25 cellular contexts compared by ENCODE assay signal in the genomic region with DNA sequence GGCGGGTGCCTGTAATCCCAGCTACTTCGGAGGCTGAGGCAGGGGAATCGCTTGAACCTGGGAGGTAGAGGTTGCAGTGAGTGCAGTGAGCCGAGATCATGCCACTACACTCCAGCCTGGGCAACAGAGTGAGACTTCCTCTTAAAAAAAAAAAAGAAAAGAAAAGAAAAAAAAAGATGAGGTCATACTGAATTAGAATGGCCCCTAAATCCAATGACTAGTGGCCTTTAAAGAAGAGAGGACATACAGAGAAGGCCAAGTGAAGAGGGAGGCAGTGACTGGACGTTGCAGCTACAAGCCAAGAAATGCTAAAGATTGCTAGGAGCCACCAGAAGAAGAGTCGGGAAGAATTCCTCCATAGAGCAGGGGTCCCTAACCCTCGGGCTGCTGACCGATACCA.
DNase-seq lines count a peak whose midpoint lies in the region; ATAC-seq, FAIRE-seq and TF ChIP-seq lines count a peak whose summit lies in the region.
"Had no signal": no experiment of that assay in that cellular context is flagged by ENCODE, and none has a peak within 500 bp of the region (broad histone marks: within the 10 kb centered on the region; RNA-seq: fewer than 3 reads in every experiment).

No MANE protein-coding gene starts in this region.

- no peaks in the 10 kb centered on the region for H3K36me3 Mint-ChIP-seq in Caco-2 (ENCODE audit: insufficient read depth, unreplicated experiment)
- H3K36me3 Mint-ChIP-seq: CD14-positive monocyte; CD4-positive, alpha-beta memory T cell; CD8-positive, alpha-beta memory T cell had no signal

- H3K23me2 ChIP-seq in H1 (ENCODE audit: low read depth, low read length), result no peaks in the 10 kb centered on the region

- no peak overlapping the region for H2BK20ac ChIP-seq in H1 (ENCODE audit: low read length)

- POLR2A ChIA-PET in HepG2 (lab: Yijun Ruan, JAX) (no interaction called here), H1 (lab: Charles Lee; ENCODE audit: partially characterized antibody) (no interaction called here), Caco-2 (lab: Charles Lee) (no interaction called here)

- no peak for DNase-seq in HepG2 (ENCODE audit: low spot score)
- DNase-seq in right lobe of liver, result no peak
- DNase-seq in H1 (ENCODE audit: low read depth in 1 of 2, low spot score in 2 of 2), result no peak
- DNase-seq in neuronal stem cell (ENCODE audit: low spot score), result no peak
- DNase-seq in esophagus squamous epithelium (lab: John Stamatoyannopoulos, UW), result no peak
- no peak for DNase-seq in Caco-2
- DNase-seq: 8988T; ACHN; BE2C; C1 segment of cervical spinal cord; Calu3; CD4-positive, alpha-beta memory T cell; CD4-positive, CD25-positive, alpha-beta regulatory T cell; CD8-positive, alpha-beta memory T cell; COR-L47; DMS79 treated with DMSO at 0.1 percent for 48 hours; GF-D8 had no signal

- no peak overlapping the region for H3K56ac ChIP-seq in H1 (replicated peaks; ENCODE audit: insufficient read length, low read depth, low read length)

- H2BK5ac ChIP-seq in H1 (ENCODE audit: low read depth, low read length), result no peak overlapping the region
- no peak overlapping the region for H2BK5ac ChIP-seq in neuronal stem cell (ENCODE audit: low read length)

- FAIRE-seq in HepG2 (lab: Jason Lieb, UNC), result no peak
- no peak for FAIRE-seq in H1 (lab: Jason Lieb, UNC)
- FAIRE-seq: A204.1, D721Med, G401.6, GM12891, GM19239 had no signal

- H3K4me1 ChIP-seq in HepG2 (ENCODE audit: insufficient read depth, low read length) (peaks cover 10% of the 10 kb centered on the region), right lobe of liver (peaks cover 0 to 11% (median 0%) of the 10 kb centered on the region in 4 donors), H1 (replicated peaks in 1 of 4; ENCODE audit: control insufficient read depth in 3 of 4, insufficient read depth in 4 of 4, low read length in 3 of 4) (peaks cover 0 to 7% (median under 1%) of the 10 kb centered on the region in 4 experiments; a peak in 2 of 7 replicates), neuronal stem cell (ENCODE audit: control insufficient read depth in 2 of 2, insufficient read depth in 1 of 2, low read depth in 1 of 2, low read length in 2 of 2) (peaks cover 5 to 8% of the 10 kb centered on the region in 2 donors), esophagus squamous epithelium (peaks cover 0 to 11% (median 0%) of the 10 kb centered on the region in 3 donors), Caco-2 (no peaks in the 10 kb centered on the region)
- H3K4me1 ChIP-seq: BE2C had no signal

- H3K4me1 Mint-ChIP-seq in Caco-2 (ENCODE audit: low read depth, unreplicated experiment), result peaks cover 6% of the 10 kb centered on the region
- H3K4me1 Mint-ChIP-seq: CD14-positive monocyte; CD4-positive, CD25-positive, alpha-beta regulatory T cell; CD8-positive, alpha-beta memory T cell had no signal

- TF ChIP-seq RAD21 in HepG2 (CRISPR knock-in tag; IDR thresholded peaks at IDR 0.05) (no peak), H1 (IDR thresholded peaks at IDR 0.05 in 1 of 2, conservative IDR thresholded peaks at IDR 0.05 in 1 of 2; ENCODE audit: low read depth in 2 of 2, low read length in 2 of 2) (no peak)

- in situ Hi-C loops in HepG2 (cut with HindIII; ENCODE audit: extremely low pct_ligation_motif_present, low pct_unique_long_range_greater_than_20kb), result no loop called here

- H3K18ac ChIP-seq in H1 (ENCODE audit: extremely low read depth, low read length) (no peak overlapping the region), neuronal stem cell (ENCODE audit: low read length) (peak overlapping the region; percentile 28)

- H2BK15ac ChIP-seq in H1 (ENCODE audit: low read length), result no peak overlapping the region
- H2BK15ac ChIP-seq in neuronal stem cell (ENCODE audit: low read length), result no peak overlapping the region

- no peak overlapping the region for H4K5ac ChIP-seq in H1 (ENCODE audit: insufficient read length, low read depth, low read length)

- no peak overlapping the region for H2AFZ ChIP-seq in HepG2 (ENCODE audit: low read length)
- H2AFZ ChIP-seq in H1 (ENCODE audit: low read length), result no peak overlapping the region
- H2AFZ ChIP-seq in neuronal stem cell (ENCODE audit: low read length), result no peak overlapping the region

- H3K14ac ChIP-seq in H1 (ENCODE audit: insufficient read length) (no peak overlapping the region), neuronal stem cell (ENCODE audit: low read length) (no peak overlapping the region)

- TF ChIP-seq POLR2A in HepG2 (IDR thresholded peaks at IDR 0.05; ENCODE audit: insufficient read depth in 1 of 2, low read depth in 2 of 2, low read length in 2 of 2) (no peak), right lobe of liver (IDR thresholded peaks at IDR 0.05) (no peak), H1 (IDR thresholded peaks at IDR 0.05; ENCODE audit: control extremely low read depth in 1 of 2, low read depth in 2 of 2, low read length in 2 of 2) (no peak), esophagus squamous epithelium (IDR thresholded peaks at IDR 0.05) (no peak)

- TF ChIP-seq CTCF in HepG2 (CRISPR knock-in tag; IDR thresholded peaks at IDR 0.05), result no peak
- TF ChIP-seq CTCF in right lobe of liver (IDR thresholded peaks at IDR 0.05), result no peak
- no peak for TF ChIP-seq CTCF in H1 (IDR thresholded peaks at IDR 0.05; ENCODE audit: control extremely low read depth in 1 of 3, insufficient read depth in 1 of 3, low read depth in 1 of 3, low read length in 3 of 3)
- no peak for TF ChIP-seq CTCF in esophagus squamous epithelium (IDR thresholded peaks at IDR 0.05)
- TF ChIP-seq CTCF in Caco-2 (IDR thresholded peaks at IDR 0.05; ENCODE audit: insufficient read depth in 1 of 2, low read depth in 1 of 2, low read length in 1 of 2, severe bottlenecking in 1 of 2, unreplicated experiment in 1 of 2), result no peak

- no peaks in the 10 kb centered on the region for H3K9me3 Mint-ChIP-seq in Caco-2 (ENCODE audit: unreplicated experiment)

- H4K91ac ChIP-seq in H1 (replicated peaks; ENCODE audit: insufficient read length, low read length) (no peak overlapping the region), neuronal stem cell (ENCODE audit: low read depth, low read length, poor library complexity) (no peak overlapping the region)

- no peak overlapping the region for H4K8ac ChIP-seq in H1 (ENCODE audit: extremely low read depth, insufficient read depth, low read length)
- no peak overlapping the region for H4K8ac ChIP-seq in neuronal stem cell (ENCODE audit: low read depth, low read length)

- no peaks in the 10 kb centered on the region for H4K20me1 ChIP-seq in HepG2 (ENCODE audit: insufficient read depth, low read length)
- H4K20me1 ChIP-seq in H1 (replicated peaks in 1 of 2; ENCODE audit: control insufficient read depth in 1 of 2, insufficient read depth in 2 of 2, low read length in 2 of 2), result no peaks in the 10 kb centered on the region
- H4K20me1 ChIP-seq: BLaER1 had no signal

- H3K9ac ChIP-seq in HepG2 (ENCODE audit: insufficient read depth, low read depth, low read length) (no peak overlapping the region), H1 (replicated peaks in 1 of 4; ENCODE audit: extremely low read depth in 1 of 4, low read depth in 3 of 4, low read length in 3 of 4) (no peak overlapping the region), neuronal stem cell (ENCODE audit: low read depth, low read length, poor library complexity) (no peak overlapping the region)
- H3K9ac ChIP-seq: BLaER1 had no signal

- 60% methylated on average over 8 of the region's 8 CpGs for WGBS in HepG2 (ENCODE audit: low lambda C conversion rate)
- WGBS in right lobe of liver (ENCODE audit: insufficient coverage, low coverage, low lambda C conversion rate, missing lambda C conversion rate), result 89% methylated on average over 7 of the region's 8 CpGs
- WGBS in H1 (ENCODE audit: extremely low coverage in 1 of 2, insufficient coverage in 1 of 2, insufficient read length in 1 of 2, insufficient replicate concordance in 2 of 2, low coverage in 1 of 2, low lambda C conversion rate in 2 of 2, missing lambda C conversion rate in 1 of 2), 2 experiments, result 90% methylated on average over 7 of the region's 8 CpGs; no CpG with 5 or more reads in 1 of the 2 experiments
- no CpG with 5 or more reads among the region's 8 CpGs for WGBS in neuronal stem cell (ENCODE audit: extremely low coverage in 2 of 2, insufficient read length in 2 of 2, insufficient replicate concordance in 1 of 2), 2 donors
- 88 to 89% methylated on average over 6 to 8 of the region's 8 CpGs for WGBS in esophagus squamous epithelium, 2 donors

- H3K4me2 ChIP-seq in HepG2 (ENCODE audit: low read depth, low read length) (no peak overlapping the region), H1 (ENCODE audit: insufficient read depth in 1 of 2, low read depth in 2 of 2, low read length in 2 of 2) (no peak overlapping the region), neuronal stem cell (ENCODE audit: insufficient read depth, low read length, poor library complexity, severe bottlenecking) (no peak overlapping the region)
- H3K4me2 ChIP-seq: BLaER1 had no signal

- H3K4ac ChIP-seq in H1 (replicated peaks; ENCODE audit: insufficient read length, low read depth, low read length), result no peak overlapping the region
- no peak overlapping the region for H3K4ac ChIP-seq in neuronal stem cell (ENCODE audit: low read length)

- H3K4me3 Mint-ChIP-seq in Caco-2 (ENCODE audit: unreplicated experiment), result no peak overlapping the region
- H3K4me3 Mint-ChIP-seq: CD14-positive monocyte; CD4-positive, alpha-beta memory T cell; CD4-positive, CD25-positive, alpha-beta regulatory T cell; CD8-positive, alpha-beta memory T cell had no signal

- ATAC-seq in HepG2 (no peak), right lobe of liver (no peak), GM19351 (IDR thresholded peaks at IDR 0.05; ENCODE audit: unreplicated experiment) (no peak)

- H2AK5ac ChIP-seq in H1 (ENCODE audit: low read depth, low read length) (peak overlapping the region; percentile 39; the same call in 1 of the 2 replicates), neuronal stem cell (ENCODE audit: low read depth, low read length) (no peak overlapping the region)

- H3K4me3 ChIP-seq in HepG2 (replicated peaks in 1 of 3; ENCODE audit: insufficient read depth in 1 of 3, low read depth in 2 of 3, low read length in 3 of 3) (no peak overlapping the region), right lobe of liver (no peak overlapping the region), H1 (ENCODE audit: extremely low read depth in 1 of 4, insufficient read depth in 2 of 4, low read depth in 3 of 4, low read length in 4 of 4) (no peak overlapping the region), neuronal stem cell (ENCODE audit: low read length in 2 of 2) (no peak overlapping the region), esophagus squamous epithelium (no peak overlapping the region), Caco-2 (ENCODE audit: low read depth, low read length) (no peak overlapping the region)
- H3K4me3 ChIP-seq: BLaER1 had no signal

- intact Hi-C loops in HepG2 (cut with micrococcal nuclease; ENCODE audit: unreplicated experiment), result no loop called here
- intact Hi-C loops in right lobe of liver (cut with DNase I), result no loop called here
- intact Hi-C loops in esophagus squamous epithelium (cut with DNase I), result no loop called here
- intact Hi-C loops in Caco-2 (cut with micrococcal nuclease; ENCODE audit: unreplicated experiment), result no loop called here

- no peaks in the 10 kb centered on the region for H3K27me3 Mint-ChIP-seq in Caco-2 (ENCODE audit: insufficient read depth, unreplicated experiment)
- H3K27me3 Mint-ChIP-seq: CD4-positive, alpha-beta memory T cell; CD4-positive, CD25-positive, alpha-beta regulatory T cell had no signal

- H2BK12ac ChIP-seq in H1 (ENCODE audit: low read depth, low read length), result no peak overlapping the region
- H2BK12ac ChIP-seq in neuronal stem cell (ENCODE audit: low read length), result no peak overlapping the region

- H3K27me3 ChIP-seq in HepG2 (ENCODE audit: control insufficient read depth in 1 of 2, insufficient read depth in 2 of 2, low read length in 2 of 2) (no peaks in the 10 kb centered on the region), right lobe of liver (no peaks in the 10 kb centered on the region), H1 (replicated peaks in 1 of 4; ENCODE audit: control insufficient read depth in 3 of 4, extremely low read depth in 1 of 4, insufficient read depth in 3 of 4, low read length in 3 of 4) (no peaks in the 10 kb centered on the region), neuronal stem cell (ENCODE audit: control insufficient read depth in 3 of 3, insufficient read depth in 3 of 3, low read depth in 1 of 3, low read length in 3 of 3) (no peaks in the 10 kb centered on the region), esophagus squamous epithelium (no peaks in the 10 kb centered on the region), Caco-2 (replicated peaks; ENCODE audit: control insufficient read depth, insufficient read depth, low read length) (no peaks in the 10 kb centered on the region)
- H3K27me3 ChIP-seq: BE2C, BLaER1 had no signal

- H3K27ac Mint-ChIP-seq in Caco-2 (ENCODE audit: unreplicated experiment), result no peak overlapping the region
- H3K27ac Mint-ChIP-seq: CD14-positive monocyte; CD8-positive, alpha-beta memory T cell had no signal

- H3K9me3 ChIP-seq in HepG2 (ENCODE audit: low read length), result no peaks in the 10 kb centered on the region
- no peaks in the 10 kb centered on the region for H3K9me3 ChIP-seq in right lobe of liver
- H3K9me3 ChIP-seq in H1 (ENCODE audit: insufficient read depth in 2 of 2, low read depth in 1 of 2, low read length in 1 of 2), result no peaks in the 10 kb centered on the region
- H3K9me3 ChIP-seq in neuronal stem cell (replicated peaks in 1 of 2; ENCODE audit: control insufficient read depth in 2 of 2, insufficient read depth in 1 of 2, low read depth in 1 of 2, low read length in 2 of 2), result peaks cover 0 to 4% of the 10 kb centered on the region in 2 donors
- H3K9me3 ChIP-seq in esophagus squamous epithelium, result no peaks in the 10 kb centered on the region
- no peaks in the 10 kb centered on the region for H3K9me3 ChIP-seq in Caco-2
- H3K9me3 ChIP-seq: BE2C had no signal

- CTCF ChIA-PET in HepG2 (lab: Yijun Ruan, JAX; ENCODE audit: low intra/inter-chr PET ratio, low total read pairs) (no interaction called here), H1 (lab: Charles Lee; ENCODE audit: partially characterized antibody) (interaction anchor here (0.9 to 1.2 kb wide), 2 partner anchors 13 to 22 kb away, joined by 3 read pairs; no protein-coding TSS in a partner anchor), Caco-2 (lab: Charles Lee) (no interaction called here)

- H3K36me3 ChIP-seq in HepG2 (replicated peaks in 1 of 2; ENCODE audit: control insufficient read depth in 1 of 2, insufficient read depth in 2 of 2, low read length in 2 of 2) (no peaks in the 10 kb centered on the region), right lobe of liver (no peaks in the 10 kb centered on the region), H1 (ENCODE audit: control insufficient read depth in 2 of 4, insufficient read depth in 4 of 4, low read length in 3 of 4) (no peaks in the 10 kb centered on the region), neuronal stem cell (replicated peaks in 1 of 2; ENCODE audit: control insufficient read depth in 2 of 2, insufficient read depth in 2 of 2, low read length in 2 of 2) (no peaks in the 10 kb centered on the region), esophagus squamous epithelium (no peaks in the 10 kb centered on the region), Caco-2 (ENCODE audit: control insufficient read depth, insufficient read depth, low read length) (no peaks in the 10 kb centered on the region)
- H3K36me3 ChIP-seq: BE2C had no signal

- H3K79me2 ChIP-seq in HepG2 (ENCODE audit: insufficient read depth, low read length) (no peaks in the 10 kb centered on the region), H1 (ENCODE audit: control insufficient read depth in 1 of 2, insufficient read depth in 2 of 2, low read length in 2 of 2) (no peaks in the 10 kb centered on the region)

- H2BK120ac ChIP-seq in H1 (replicated peaks; ENCODE audit: low read depth, low read length) (no peak overlapping the region), neuronal stem cell (ENCODE audit: low read depth, low read length) (no peak overlapping the region)

- no TSS peak for BruUV-seq in HepG2 (replicated peaks; lab: Mats Ljungman, UMichigan)
- BruUV-seq in Caco-2 (replicated peaks; lab: Mats Ljungman, UMichigan), result no TSS peak

- H3K23ac ChIP-seq in H1 (ENCODE audit: insufficient read length), result no peak overlapping the region
- H3K23ac ChIP-seq in neuronal stem cell (ENCODE audit: low read depth, low read length, poor library complexity), result no peak overlapping the region

- no peaks in the 10 kb centered on the region; the same call in 1 of the 2 replicates for H3K79me1 ChIP-seq in H1 (ENCODE audit: low read depth, low read length)
- no peaks in the 10 kb centered on the region for H3K79me1 ChIP-seq in neuronal stem cell (ENCODE audit: low read depth, low read length)

- no peak overlapping the region for H3K27ac ChIP-seq in HepG2 (ENCODE audit: extremely low read length, insufficient read depth, low read length)
- H3K27ac ChIP-seq in right lobe of liver, result no peak overlapping the region
- no peak overlapping the region for H3K27ac ChIP-seq in H1 (ENCODE audit: low read depth, low read length)
- no peak overlapping the region for H3K27ac ChIP-seq in neuronal stem cell (replicated peaks; ENCODE audit: low read length)
- H3K27ac ChIP-seq in esophagus squamous epithelium, result no peak overlapping the region
- H3K27ac ChIP-seq: BLaER1 had no signal

- no peak for TF ChIP-seq EP300 in HepG2 (IDR thresholded peaks at IDR 0.05; ENCODE audit: low read depth in 2 of 2, low read length in 2 of 2)
- TF ChIP-seq EP300 in HepG2 (CRISPR knock-in tag; IDR thresholded peaks at IDR 0.05; ENCODE audit: borderline replicate concordance), result no peak
- TF ChIP-seq EP300 in H1 (IDR thresholded peaks at IDR 0.05; ENCODE audit: borderline replicate concordance in 1 of 2, low read depth in 2 of 2, low read length in 2 of 2), result no peak
